ENCODE assay signal across 6 cellular contexts in genomic region chr19:14023404-14024235, GRCh38. TPM values are rescaled to one million over a fixed set of nuclear protein-coding genes. Genes with fewer than 3 reads are reported as not detected.
A peak's percentile ranks its signal among the peaks of the same experiment; 100 is the strongest.
DNase-seq lines count a peak whose midpoint lies in the region; ATAC-seq and TF ChIP-seq lines count a peak whose summit lies in the region.

No MANE protein-coding gene starts in this region.

- no peak overlapping the region for H3K27ac ChIP-seq in A673 (ENCODE audit: low read depth, low read length, poor library complexity, severe bottlenecking)
- H3K27ac ChIP-seq in mucosa of rectum (ENCODE audit: low read depth in 2 of 2, low read length in 2 of 2): peak overlapping the region; percentile 52 to 56

- intact Hi-C loops in A673 (cut with micrococcal nuclease; ENCODE audit: unreplicated experiment): no loop called here

- H3K9me3 ChIP-seq in A673 (ENCODE audit: low read depth, low read length, poor library complexity, severe bottlenecking): no peaks in the 10 kb centered on the region
- no peaks in the 10 kb centered on the region for H3K9me3 ChIP-seq in mucosa of rectum (ENCODE audit: control insufficient read depth in 2 of 2, low read length in 2 of 2)

- no peaks in the 10 kb centered on the region for H3K27me3 ChIP-seq in A673 (replicated peaks; ENCODE audit: insufficient read depth, low read depth, low read length, poor library complexity)
- no peaks in the 10 kb centered on the region for H3K27me3 ChIP-seq in mucosa of rectum (ENCODE audit: control insufficient read depth in 2 of 2, insufficient read depth in 2 of 2, low read length in 2 of 2)

- H3K4me1 ChIP-seq in A673 (ENCODE audit: insufficient read depth, low read length, poor library complexity, severe bottlenecking) (peaks cover 5% of the 10 kb centered on the region), mucosa of rectum (ENCODE audit: control insufficient read depth in 2 of 2, insufficient read depth in 2 of 2, low read length in 2 of 2) (peaks cover 0 to 3% of the 10 kb centered on the region in 2 donors)

- H3K36me3 ChIP-seq in A673 (ENCODE audit: insufficient read depth, low read length, poor library complexity, severe bottlenecking): no peaks in the 10 kb centered on the region
- no peaks in the 10 kb centered on the region for H3K36me3 ChIP-seq in mucosa of rectum (ENCODE audit: control insufficient read depth in 2 of 2, insufficient read depth in 2 of 2, low read length in 2 of 2)

- peak overlapping the region; percentile 41 for H3K27ac Mint-ChIP-seq in activated naive CD8-positive, alpha-beta T cell treated with anti-CD3 and anti-CD28 coated beads, Interleukin-2, amount 50 U/mL, for 24 hours

- POLR2A ChIA-PET in A673 (lab: Charles Lee; ENCODE audit: low non-redundant PET): no interaction called here

- CTCF ChIA-PET in A673 (lab: Charles Lee): no interaction called here

- H3K9me3 Mint-ChIP-seq in activated naive CD8-positive, alpha-beta T cell treated with anti-CD3 and anti-CD28 coated beads, Interleukin-2, amount 50 U/mL, for 24 hours: no peaks in the 10 kb centered on the region

- ATAC-seq in activated naive CD8-positive, alpha-beta T cell treated with anti-CD3 and anti-CD28 coated beads, Interleukin-2, amount 50 U/mL, for 24 hours: no peak
- no peak for ATAC-seq in GM19467 (IDR thresholded peaks at IDR 0.05; ENCODE audit: unreplicated experiment)

- H3K9ac ChIP-seq in mucosa of rectum (ENCODE audit: low read depth in 1 of 2, low read length in 2 of 2): peak overlapping the region in 1 of 2 donors; percentile 29

- H3K36me3 Mint-ChIP-seq in activated naive CD8-positive, alpha-beta T cell treated with anti-CD3 and anti-CD28 coated beads, Interleukin-2, amount 50 U/mL, for 24 hours (ENCODE audit: low read depth): no peaks in the 10 kb centered on the region

- no TSS peak for BruUV-seq in A673 (replicated peaks; lab: Mats Ljungman, UMichigan)

- TF ChIP-seq CTCF in A673 (conservative IDR thresholded peaks at IDR 0.05; ENCODE audit: low read depth, low read length): peak; percentile 46

- no peak overlapping the region for H3K4me3 Mint-ChIP-seq in activated naive CD8-positive, alpha-beta T cell treated with anti-CD3 and anti-CD28 coated beads, Interleukin-2, amount 50 U/mL, for 24 hours

- H3K4me3 ChIP-seq in A673 (ENCODE audit: low read depth, low read length, poor library complexity, severe bottlenecking) (no peak overlapping the region), mucosa of rectum (ENCODE audit: low read length in 2 of 2) (no peak overlapping the region)

- no peaks in the 10 kb centered on the region for H3K27me3 Mint-ChIP-seq in activated naive CD8-positive, alpha-beta T cell treated with anti-CD3 and anti-CD28 coated beads, Interleukin-2, amount 50 U/mL, for 24 hours

- DNase-seq in A673 (ENCODE audit: low spot score): peak; percentile 53
- DNase-seq in HK-2 (ENCODE audit: unreplicated experiment): peak; percentile 62
- peak; percentile 40 for DNase-seq in activated naive CD8-positive, alpha-beta T cell treated with anti-CD3 and anti-CD28 coated beads, Interleukin-2, amount 50 U/mL, for 24 hours
- no peak for DNase-seq in activated CD4-positive, CD25-positive, alpha-beta regulatory T cell (lab: John Stamatoyannopoulos, UW)

- H3K4me1 Mint-ChIP-seq in activated naive CD8-positive, alpha-beta T cell treated with anti-CD3 and anti-CD28 coated beads, Interleukin-2, amount 50 U/mL, for 24 hours: peaks cover 13% of the 10 kb centered on the region

RNA-seq across cellular contexts. Expression of gene RLN3, which starts 4.3 kb away (rescaled TPM):
- not detected in 2 replicates for total RNA-seq in A673 (2021)

RNA-seq across cellular contexts. Expression of gene IL27RA, which starts 7.9 kb away (rescaled TPM):
- 5.4 and 6.0 TPM in 2 replicates for total RNA-seq in A673 (2021)

RNA-seq across cellular contexts. Expression of gene RFX1, which starts 17.5 kb away (rescaled TPM):
- 19.5 and 23.1 TPM in 2 replicates for total RNA-seq in A673 (2021)

RNA-seq across cellular contexts. Expression of gene PALM3, which starts 38.3 kb away (rescaled TPM):
- 18.5 and 21.8 TPM in 2 replicates for total RNA-seq in A673 (2021)

RNA-seq across cellular contexts. Expression of gene MISP3, which starts 49.0 kb away (rescaled TPM):
- 0.26 and 0.61 TPM in 2 replicates for total RNA-seq in A673 (2021)

Comparison
In these comparisons a context has a peak if more than half of its experiments do, and no peak if none do; other contexts are left out.
1. DNase-seq: peak in A673 (single experiment), HK-2 (single experiment) and activated naive CD8-positive, alpha-beta T cell treated with anti-CD3 and anti-CD28 coated beads, Interleukin-2, amount 50 U/mL, for 24 hours (single experiment); none in activated CD4-positive, CD25-positive, alpha-beta regulatory T cell (0 of 4).